Comparison of ENCODE assay signal across 9 cellular contexts in the genomic region with DNA sequence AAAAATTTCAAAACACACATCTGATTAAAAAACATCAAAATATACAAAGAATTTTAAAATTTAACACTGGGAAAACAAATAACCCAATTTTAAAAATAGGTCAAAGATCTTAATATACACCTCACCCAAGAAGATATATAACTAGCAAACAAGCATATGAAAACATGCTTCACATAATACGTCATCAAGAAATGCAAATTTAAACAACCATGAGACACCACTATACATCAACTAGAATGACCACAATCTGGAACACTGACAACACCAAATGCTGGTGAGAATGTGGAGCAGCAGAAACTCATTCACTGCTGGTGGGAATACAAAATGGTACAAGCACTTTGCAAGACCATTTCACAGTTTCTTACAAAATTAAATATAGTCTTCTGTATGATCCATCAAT.
"Had no signal": no experiment of that assay in that cellular context is flagged by ENCODE, and none has a peak within 500 bp of the region (broad histone marks: within the 10 kb centered on the region; RNA-seq: fewer than 3 reads in every experiment).

No MANE protein-coding gene starts in this region.

- H3K9ac ChIP-seq: GM23248 had no signal

- H3K27ac ChIP-seq: GM23248 had no signal

- H3K36me3 ChIP-seq: HAP-1 had no signal

- H3K4me3 ChIP-seq: GM23248, HAP-1, K562 had no signal

- H3K4me1 ChIP-seq: HAP-1 had no signal

- H2AFZ ChIP-seq: GM23248 had no signal

- ATAC-seq: HCT116, K562 had no signal

- DNase-seq: GM23248, GOT3, H7, HFFc6, IMR-90, KG1 had no signal
